In the genomic region with DNA sequence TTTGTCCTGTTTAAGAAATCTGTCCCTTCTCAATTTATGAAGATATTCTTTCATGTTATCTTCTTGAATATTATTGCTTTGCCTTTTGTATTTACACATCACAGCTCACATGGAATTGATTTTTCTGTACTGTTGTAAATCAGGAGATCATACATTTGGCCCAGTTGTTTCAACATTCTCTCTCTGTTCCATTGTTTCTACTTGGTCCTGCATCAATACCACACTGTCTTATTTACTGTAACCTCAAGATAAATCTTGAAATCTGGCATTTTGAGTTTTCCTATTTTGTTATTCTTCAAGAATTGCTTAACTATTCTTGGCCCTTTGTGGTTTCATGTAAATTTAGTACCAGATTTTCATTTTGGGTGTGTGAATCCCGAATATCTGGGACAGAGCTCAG, we compare ENCODE assay signal across 2 cellular contexts.
TF ChIP-seq lines count a peak whose summit lies in the region.

No MANE protein-coding gene starts in this region.

TF ChIP-seq in SK-N-SH treated with all-trans-retinoic acid at 6 μM for 48 hours, 23 proteins besides CTCF, POLR2A, EP300 and RAD21:
- TF ChIP-seq, protein P1, sequence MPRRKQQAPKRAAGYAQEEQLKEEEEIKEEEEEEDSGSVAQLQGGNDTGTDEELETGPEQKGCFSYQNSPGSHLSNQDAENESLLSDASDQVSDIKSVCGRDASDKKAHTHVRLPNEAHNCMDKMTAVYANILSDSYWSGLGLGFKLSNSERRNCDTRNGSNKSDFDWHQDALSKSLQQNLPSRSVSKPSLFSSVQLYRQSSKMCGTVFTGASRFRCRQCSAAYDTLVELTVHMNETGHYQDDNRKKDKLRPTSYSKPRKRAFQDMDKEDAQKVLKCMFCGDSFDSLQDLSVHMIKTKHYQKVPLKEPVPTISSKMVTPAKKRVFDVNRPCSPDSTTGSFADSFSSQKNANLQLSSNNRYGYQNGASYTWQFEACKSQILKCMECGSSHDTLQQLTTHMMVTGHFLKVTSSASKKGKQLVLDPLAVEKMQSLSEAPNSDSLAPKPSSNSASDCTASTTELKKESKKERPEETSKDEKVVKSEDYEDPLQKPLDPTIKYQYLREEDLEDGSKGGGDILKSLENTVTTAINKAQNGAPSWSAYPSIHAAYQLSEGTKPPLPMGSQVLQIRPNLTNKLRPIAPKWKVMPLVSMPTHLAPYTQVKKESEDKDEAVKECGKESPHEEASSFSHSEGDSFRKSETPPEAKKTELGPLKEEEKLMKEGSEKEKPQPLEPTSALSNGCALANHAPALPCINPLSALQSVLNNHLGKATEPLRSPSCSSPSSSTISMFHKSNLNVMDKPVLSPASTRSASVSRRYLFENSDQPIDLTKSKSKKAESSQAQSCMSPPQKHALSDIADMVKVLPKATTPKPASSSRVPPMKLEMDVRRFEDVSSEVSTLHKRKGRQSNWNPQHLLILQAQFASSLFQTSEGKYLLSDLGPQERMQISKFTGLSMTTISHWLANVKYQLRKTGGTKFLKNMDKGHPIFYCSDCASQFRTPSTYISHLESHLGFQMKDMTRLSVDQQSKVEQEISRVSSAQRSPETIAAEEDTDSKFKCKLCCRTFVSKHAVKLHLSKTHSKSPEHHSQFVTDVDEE (CRISPR knock-in tag; IDR thresholded peaks at IDR 0.05) = no peak

TF ChIP-seq in GM12891, 5 proteins besides CTCF, POLR2A, EP300 and RAD21 (continued from another document):
- TF ChIP-seq TAF1 (IDR thresholded peaks at IDR 0.05; ENCODE audit: low read depth, low read length) = no peak
- TF ChIP-seq POU2F2 (IDR thresholded peaks at IDR 0.05; ENCODE audit: low read depth, low read length) = no peak
TF ChIP-seq in GM12891: peak in this region for 0.
